8 cellular contexts compared by ENCODE assay signal in genomic region chr4:1345905-1346780, GRCh38. TPM values are rescaled to one million over a fixed set of nuclear protein-coding genes. Genes with fewer than 3 reads are reported as not detected.
DNase-seq lines count a peak whose midpoint lies in the region; ATAC-seq, FAIRE-seq and TF ChIP-seq lines count a peak whose summit lies in the region.

No MANE protein-coding gene starts in this region.

- no peak overlapping the region for H3K4ac ChIP-seq in neuronal stem cell (ENCODE audit: low read length)

- H4K91ac ChIP-seq in neuronal stem cell (ENCODE audit: low read depth, low read length, poor library complexity), result no peak overlapping the region

- H3K18ac ChIP-seq in neuronal stem cell (ENCODE audit: low read length), result peak overlapping the region; percentile 98

- FAIRE-seq in GM12892 (lab: Jason Lieb, UNC), result peak; percentile 33

- TF ChIP-seq POLR2A in GM12892 (IDR thresholded peaks at IDR 0.05; ENCODE audit: low read depth, low read length), result no peak

- H2BK15ac ChIP-seq in neuronal stem cell (ENCODE audit: low read length), result no peak overlapping the region

- H3K27me3 ChIP-seq in OCI-LY3 (ENCODE audit: low read depth, low read length) (no peaks in the 10 kb centered on the region), foreskin keratinocyte (no peaks in the 10 kb centered on the region), neuronal stem cell (ENCODE audit: control insufficient read depth in 3 of 3, insufficient read depth in 3 of 3, low read depth in 1 of 3, low read length in 3 of 3) (no peaks in the 10 kb centered on the region), aorta (ENCODE audit: control insufficient read depth in 1 of 2, insufficient read depth in 2 of 2, low read length in 1 of 2) (no peaks in the 10 kb centered on the region)

- H3K79me1 ChIP-seq in neuronal stem cell (ENCODE audit: low read depth, low read length), result peaks cover 16% of the 10 kb centered on the region

- peak overlapping the region; percentile 98 for H3K23ac ChIP-seq in neuronal stem cell (ENCODE audit: low read depth, low read length, poor library complexity)

- H2AK5ac ChIP-seq in neuronal stem cell (ENCODE audit: low read depth, low read length), result peak overlapping the region; percentile 90

- peak overlapping the region; percentile 48; the same call in 1 of the 2 replicates for H2AFZ ChIP-seq in OCI-LY3 (ENCODE audit: low read depth, low read length)
- peak overlapping the region; percentile 96 for H2AFZ ChIP-seq in neuronal stem cell (ENCODE audit: low read length)

- H2BK12ac ChIP-seq in neuronal stem cell (ENCODE audit: low read length), result peak overlapping the region; percentile 67

- peak overlapping the region; percentile 4 for H3K14ac ChIP-seq in neuronal stem cell (ENCODE audit: low read length)

- H3K9me3 ChIP-seq in OCI-LY3 (ENCODE audit: insufficient read depth, low read length), result no peaks in the 10 kb centered on the region
- H3K9me3 ChIP-seq in neuronal stem cell (replicated peaks in 1 of 2; ENCODE audit: control insufficient read depth in 2 of 2, insufficient read depth in 1 of 2, low read depth in 1 of 2, low read length in 2 of 2), result peaks cover 0 to 2% of the 10 kb centered on the region in 2 donors
- H3K9me3 ChIP-seq in aorta (ENCODE audit: control insufficient read depth, low read length), result no peaks in the 10 kb centered on the region

- H2BK120ac ChIP-seq in neuronal stem cell (ENCODE audit: low read depth, low read length), result peak overlapping the region; percentile 81

- TF ChIP-seq CTCF in AG04449 (IDR thresholded peaks at IDR 0.05; ENCODE audit: insufficient read depth, low read length, missing control alignments) (peak; percentile 41), OCI-LY3 (IDR thresholded peaks at IDR 0.05; ENCODE audit: low read depth, low read length) (no peak), foreskin keratinocyte (conservative IDR thresholded peaks at IDR 0.05) (peak; percentile 43)

- ATAC-seq in HG02938 (IDR thresholded peaks at IDR 0.05; ENCODE audit: unreplicated experiment), result peak; percentile 21
- peak; percentile 26 for ATAC-seq in foreskin keratinocyte
- peak; percentile 2 for ATAC-seq in aorta (ENCODE audit: low FRiP score)

- H3K4me2 ChIP-seq in OCI-LY3 (ENCODE audit: low read length) (peak overlapping the region; percentile 94), neuronal stem cell (ENCODE audit: insufficient read depth, low read length, poor library complexity, severe bottlenecking) (peak overlapping the region; percentile 91)

- no CpG with 5 or more reads among the region's 76 CpGs for WGBS in neuronal stem cell (ENCODE audit: extremely low coverage in 2 of 2, insufficient read length in 2 of 2, insufficient replicate concordance in 1 of 2), 2 donors
- WGBS in aorta, 2 donors, result 1% methylated on average over 60 to 76 of the region's 76 CpGs

- peaks cover 13% of the 10 kb centered on the region for H3K4me1 ChIP-seq in OCI-LY3 (ENCODE audit: low read length)
- H3K4me1 ChIP-seq in foreskin keratinocyte, result no peaks in the 10 kb centered on the region
- H3K4me1 ChIP-seq in neuronal stem cell (ENCODE audit: control insufficient read depth in 2 of 2, insufficient read depth in 1 of 2, low read depth in 1 of 2, low read length in 2 of 2), result peaks cover 1 to 4% of the 10 kb centered on the region in 2 donors
- no peaks in the 10 kb centered on the region for H3K4me1 ChIP-seq in aorta (ENCODE audit: control insufficient read depth in 1 of 2, insufficient read depth in 2 of 2, low read length in 2 of 2)

- CTCF ChIA-PET in AG04449 (lab: Yijun Ruan, JAX), result interaction anchor here (1.0 to 5.1 kb wide), 11 partner anchors 12 to 298 kb away, joined by 3 to 55 read pairs (median 3); no protein-coding TSS in a partner anchor

- H3K4me3 ChIP-seq in AG04449 (ENCODE audit: low read depth, low read length), result peak overlapping the region; percentile 76
- peak overlapping the region; percentile 95 for H3K4me3 ChIP-seq in OCI-LY3 (ENCODE audit: low read length)
- peak overlapping the region; percentile 91 to 95 for H3K4me3 ChIP-seq in neuronal stem cell (ENCODE audit: low read length in 2 of 2)
- H3K4me3 ChIP-seq in aorta (ENCODE audit: low read length in 2 of 2), result peak overlapping the region; percentile 53 to 77

- H3K27ac ChIP-seq in OCI-LY3 (ENCODE audit: low read length) (peak overlapping the region; percentile 64), foreskin keratinocyte (peak overlapping the region; percentile 67), neuronal stem cell (replicated peaks; ENCODE audit: low read length) (peak overlapping the region; percentile 76), aorta (ENCODE audit: low read depth in 1 of 2, low read length in 2 of 2) (peak overlapping the region in 1 of 2 donors; percentile 48)

- intact Hi-C loops in aorta (cut with DNase I), result loop anchor here (1.0 to 10.0 kb wide), 7 partner anchors 39 to 335 kb away; partner anchors contain the start of genes CTBP1 (in 1 of the 2), FGFRL1 (in 1 of the 2) and MAEA (in 1 of the 2)

- peak overlapping the region; percentile 94 for H2BK5ac ChIP-seq in neuronal stem cell (ENCODE audit: low read length)

- H4K20me1 ChIP-seq in OCI-LY3 (ENCODE audit: insufficient read depth, low read length), result no peaks in the 10 kb centered on the region

- POLR2A ChIA-PET in AG04449 (lab: Yijun Ruan, JAX), result interaction anchor here (0.6 to 2.8 kb wide), 6 partner anchors 14 to 375 kb away, joined by 3 to 16 read pairs (median 4); partner anchors contain the start of genes CTBP1, TACC3 and TMEM129

- H3K36me3 ChIP-seq in OCI-LY3 (replicated peaks; ENCODE audit: low read depth, low read length) (peaks cover 19% of the 10 kb centered on the region), neuronal stem cell (replicated peaks in 1 of 2; ENCODE audit: control insufficient read depth in 2 of 2, insufficient read depth in 2 of 2, low read length in 2 of 2) (peaks cover 6 to 26% of the 10 kb centered on the region in 2 donors), aorta (ENCODE audit: control insufficient read depth in 1 of 2, insufficient read depth in 2 of 2, low read length in 1 of 2) (no peaks in the 10 kb centered on the region)

- H3K9ac ChIP-seq in OCI-LY3 (ENCODE audit: low read length), result peak overlapping the region; percentile 93
- peak overlapping the region; percentile 95 for H3K9ac ChIP-seq in neuronal stem cell (ENCODE audit: low read depth, low read length, poor library complexity)

- H4K8ac ChIP-seq in neuronal stem cell (ENCODE audit: low read depth, low read length), result no peak overlapping the region

- peaks cover 38% of the 10 kb centered on the region for H3K79me2 ChIP-seq in OCI-LY3 (ENCODE audit: low read length)

- no peak for DNase-seq in AG04449 (ENCODE audit: low read depth, low spot score)
- DNase-seq in GM12892 (ENCODE audit: insufficient read length), result peak; percentile 56
- DNase-seq in activated gamma-delta T cell (lab: John Stamatoyannopoulos, UW), result peak; percentile 35
- DNase-seq in foreskin keratinocyte, result peak; percentile 21 to 35
- peak; percentile 48 for DNase-seq in neuronal stem cell (ENCODE audit: low spot score)
- peak in 1 of 2 donors; percentile 76 for DNase-seq in aorta

RNA-seq across cellular contexts. Expression of gene UVSSA, which starts 0.9 kb away (rescaled TPM):
- 12.7 TPM for polyA plus RNA-seq in GM12892 (2012; ENCODE audit: missing spikeins)
- 6.5 and 7.4 TPM in 2 replicates for total RNA-seq in foreskin keratinocyte
- polyA plus RNA-seq in foreskin keratinocyte, result 2.6 and 3.3 TPM in 2 replicates
- polyA plus RNA-seq in neuronal stem cell (2013, experiment 1 of 2), result 8.6 TPM
- polyA plus RNA-seq in neuronal stem cell (2013, experiment 2 of 2), result 8.7 TPM
- total RNA-seq in aorta, result 10 to 100 TPM; 19.9 to 33.5 TPM
- polyA plus RNA-seq in aorta, result 10 to 100 TPM in 1 of 2 donors, 1 to 10 TPM in 1; 2.3 to 12.7 TPM

RNA-seq across cellular contexts. Expression of gene MAEA, which starts 56.5 kb away (rescaled TPM):
- polyA plus RNA-seq in GM12892 (2012; ENCODE audit: missing spikeins), result 19.6 TPM
- total RNA-seq in foreskin keratinocyte (80.6 and 86.1 TPM in 2 replicates), aorta (10 to 100 TPM; 49.8 to 61.3 TPM)
- polyA plus RNA-seq in foreskin keratinocyte (61.4 and 70.2 TPM in 2 replicates), aorta (10 to 100 TPM; 32.4 to 62.0 TPM)
- polyA plus RNA-seq in neuronal stem cell (2013, experiment 1 of 2), result 38.4 TPM
- 37.0 TPM for polyA plus RNA-seq in neuronal stem cell (2013, experiment 2 of 2)
